1 cellular context compared by ENCODE assay signal in the genomic region with DNA sequence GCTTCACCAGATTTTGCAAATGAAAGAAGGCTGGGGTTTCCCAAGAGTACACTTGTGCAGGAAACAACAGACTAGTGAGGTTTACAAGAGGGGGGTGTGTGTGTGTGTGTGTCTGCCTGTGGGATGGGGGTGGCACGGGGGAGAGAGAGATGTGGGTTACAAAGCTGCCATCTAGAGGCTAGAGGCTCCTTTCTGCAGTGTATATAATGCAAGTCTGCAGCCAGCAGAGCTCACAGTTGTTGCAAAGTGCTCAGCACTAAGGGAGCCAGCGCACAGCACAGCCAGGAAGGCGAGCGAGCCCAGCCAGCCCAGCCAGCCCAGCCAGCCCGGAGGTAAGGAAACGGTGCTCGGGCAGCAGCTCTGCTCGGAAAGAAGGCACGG.
TF ChIP-seq lines count a peak whose summit lies in the region.

A gene (plus strand): TSS at position 233 of the 381 bp plus-strand sequence. CDS start 10,641 bp downstream, outside the sequence.

TF ChIP-seq in IMR-90, 13 proteins besides CTCF, POLR2A, EP300 and RAD21 (continued from another document):
- TF ChIP-seq, protein P1, sequence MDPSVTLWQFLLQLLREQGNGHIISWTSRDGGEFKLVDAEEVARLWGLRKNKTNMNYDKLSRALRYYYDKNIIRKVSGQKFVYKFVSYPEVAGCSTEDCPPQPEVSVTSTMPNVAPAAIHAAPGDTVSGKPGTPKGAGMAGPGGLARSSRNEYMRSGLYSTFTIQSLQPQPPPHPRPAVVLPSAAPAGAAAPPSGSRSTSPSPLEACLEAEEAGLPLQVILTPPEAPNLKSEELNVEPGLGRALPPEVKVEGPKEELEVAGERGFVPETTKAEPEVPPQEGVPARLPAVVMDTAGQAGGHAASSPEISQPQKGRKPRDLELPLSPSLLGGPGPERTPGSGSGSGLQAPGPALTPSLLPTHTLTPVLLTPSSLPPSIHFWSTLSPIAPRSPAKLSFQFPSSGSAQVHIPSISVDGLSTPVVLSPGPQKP (IDR thresholded peaks at IDR 0.05; ENCODE audit: borderline replicate concordance, low read depth, low read length), result no peak
- TF ChIP-seq CEBPB (IDR thresholded peaks at IDR 0.05; ENCODE audit: low read depth, low read length), result no peak
- no peak for TF ChIP-seq MAFK (IDR thresholded peaks at IDR 0.05; ENCODE audit: low read depth, low read length)
- TF ChIP-seq MXI1 (IDR thresholded peaks at IDR 0.05; ENCODE audit: borderline replicate concordance, low read depth, low read length), result no peak
